In the genomic region with DNA sequence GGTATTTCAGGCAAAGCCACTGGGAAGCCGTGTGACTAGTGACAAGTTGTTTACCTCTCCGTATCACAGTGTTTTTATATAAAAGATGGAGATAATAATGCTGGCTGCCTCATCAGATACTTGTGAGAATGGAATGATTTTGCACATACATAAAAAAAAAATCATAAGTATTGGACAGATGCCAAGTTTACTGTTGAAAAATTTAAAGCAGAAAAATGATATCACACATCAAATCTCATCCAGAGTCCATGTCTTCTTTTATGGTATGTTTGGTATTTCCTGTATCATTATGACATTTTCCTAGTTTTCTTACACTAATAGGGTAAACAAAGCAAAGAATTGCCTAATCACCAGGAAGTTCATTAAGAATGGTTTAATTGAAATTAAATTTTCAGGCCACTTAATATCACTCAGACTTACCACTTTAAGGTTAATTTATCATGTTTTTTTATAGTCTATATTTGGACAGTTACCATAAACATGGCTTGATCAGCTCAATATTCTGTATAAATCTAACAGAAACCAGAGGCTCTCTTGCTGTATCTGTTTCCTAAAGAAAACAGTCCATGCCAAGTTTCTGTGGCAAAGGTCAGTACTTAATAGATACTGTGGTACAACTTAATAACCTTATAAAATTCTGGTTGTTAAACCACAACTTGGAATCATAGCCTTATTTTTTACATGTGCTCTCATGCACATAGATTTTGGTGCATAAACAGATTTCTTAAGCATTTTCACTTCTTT, we compare ENCODE assay signal across 17 cellular contexts.
DNase-seq lines count a peak whose midpoint lies in the region; ATAC-seq, FAIRE-seq and TF ChIP-seq lines count a peak whose summit lies in the region.
"Had no signal": no experiment of that assay in that cellular context is flagged by ENCODE, and none has a peak within 500 bp of the region (broad histone marks: within the 10 kb centered on the region; RNA-seq: fewer than 3 reads in every experiment).

No MANE protein-coding gene starts in this region.

- H2BK120ac ChIP-seq in H1 (replicated peaks; ENCODE audit: low read depth, low read length) = no peak overlapping the region
- H2BK120ac ChIP-seq in mesendoderm (ENCODE audit: low read depth, low read length) = no peak overlapping the region

- ATAC-seq in PC-3 (peak; percentile 53), HG02973 (IDR thresholded peaks at IDR 0.05; ENCODE audit: unreplicated experiment) (no peak)

- H2BK5ac ChIP-seq in H1 (ENCODE audit: low read depth, low read length) = no peak overlapping the region
- H2BK5ac ChIP-seq in mesendoderm (ENCODE audit: low read length) = no peak overlapping the region

- no peak overlapping the region for H4K91ac ChIP-seq in H1 (replicated peaks; ENCODE audit: insufficient read length, low read length)

- TF ChIP-seq POLR2A in H1 (IDR thresholded peaks at IDR 0.05; ENCODE audit: control extremely low read depth in 1 of 2, low read depth in 2 of 2, low read length in 2 of 2) = no peak

- no peak overlapping the region for H3K18ac ChIP-seq in H1 (ENCODE audit: extremely low read depth, low read length)
- no peak overlapping the region for H3K18ac ChIP-seq in mesendoderm (ENCODE audit: low read length)

- no peaks in the 10 kb centered on the region for H3K79me2 ChIP-seq in PC-3 (ENCODE audit: low read length)
- H3K79me2 ChIP-seq in H1 (ENCODE audit: control insufficient read depth in 1 of 2, insufficient read depth in 2 of 2, low read length in 2 of 2) = no peaks in the 10 kb centered on the region
- no peaks in the 10 kb centered on the region for H3K79me2 ChIP-seq in mesendoderm (ENCODE audit: control insufficient read depth, insufficient read depth, low read length)

- no peaks in the 10 kb centered on the region for H3K23me2 ChIP-seq in H1 (ENCODE audit: low read depth, low read length)

- no peak overlapping the region for H4K8ac ChIP-seq in H1 (ENCODE audit: extremely low read depth, insufficient read depth, low read length)
- no peak overlapping the region for H4K8ac ChIP-seq in mesendoderm (ENCODE audit: low read depth, low read length)

- no peak overlapping the region for H3K14ac ChIP-seq in H1 (ENCODE audit: insufficient read length)

- no peak for FAIRE-seq in H1 (lab: Jason Lieb, UNC)

- H2AK5ac ChIP-seq in H1 (ENCODE audit: low read depth, low read length) (no peak overlapping the region), mesendoderm (ENCODE audit: low read length) (no peak overlapping the region)

- no peak for TF ChIP-seq RAD21 in H1 (IDR thresholded peaks at IDR 0.05 in 1 of 2, conservative IDR thresholded peaks at IDR 0.05 in 1 of 2; ENCODE audit: low read depth in 2 of 2, low read length in 2 of 2)

- H2BK20ac ChIP-seq in H1 (ENCODE audit: low read length) = no peak overlapping the region

- H3K56ac ChIP-seq in H1 (replicated peaks; ENCODE audit: insufficient read length, low read depth, low read length) (no peak overlapping the region), mesendoderm (ENCODE audit: low read length) (no peak overlapping the region)

- TF ChIP-seq EP300 in H1 (IDR thresholded peaks at IDR 0.05; ENCODE audit: borderline replicate concordance in 1 of 2, low read depth in 2 of 2, low read length in 2 of 2) = no peak

- TF ChIP-seq CTCF in PC-3 (conservative IDR thresholded peaks at IDR 0.05; ENCODE audit: low read depth, low read length) = no peak
- TF ChIP-seq CTCF in H1 (IDR thresholded peaks at IDR 0.05; ENCODE audit: control extremely low read depth in 1 of 3, insufficient read depth in 1 of 3, low read depth in 1 of 3, low read length in 3 of 3) = no peak

- peak; percentile 65 for DNase-seq in EL
- peak; percentile 83 for DNase-seq in PC-3
- DNase-seq in H1 (ENCODE audit: low read depth in 1 of 2, low spot score in 2 of 2) = no peak
- no peak for DNase-seq in mesendoderm
- no peak for DNase-seq in stimulated activated CD8-positive, alpha-beta memory T cell treated with anti-CD3 and anti-CD28 coated beads, Interleukin-4, amount 100 ng/mL, for 48 hours
- DNase-seq in T-helper 2 cell = no peak
- no peak for DNase-seq in stimulated activated CD4-positive, alpha-beta T cell treated with anti-CD3 and anti-CD28 coated beads, Interleukin-4, amount 100 ng/mL, for 1 hour
- DNase-seq: activated naive CD4-positive, alpha-beta T cell treated with anti-CD3 and anti-CD28 coated beads for 36 hours; central memory CD4-positive, alpha-beta T cell; DND-41; NCI-H1436; NCI-H510A treated with DMSO at 0.1 percent for 48 hours; PC-9; T-helper 1 cell; testis had no signal

- H3K9me2 ChIP-seq in PC-3 (replicated peaks; ENCODE audit: low read length) = no peaks in the 10 kb centered on the region

- H3K4me2 ChIP-seq in PC-3 (ENCODE audit: low read length) (peak overlapping the region; percentile 31), H1 (ENCODE audit: insufficient read depth in 1 of 2, low read depth in 2 of 2, low read length in 2 of 2) (no peak overlapping the region), mesendoderm (ENCODE audit: low read length) (no peak overlapping the region)
- H3K4me2 ChIP-seq: BLaER1, PC-9 had no signal

- H4K20me1 ChIP-seq in PC-3 (ENCODE audit: low read length) (no peaks in the 10 kb centered on the region), H1 (replicated peaks in 1 of 2; ENCODE audit: control insufficient read depth in 1 of 2, insufficient read depth in 2 of 2, low read length in 2 of 2) (no peaks in the 10 kb centered on the region)
- H4K20me1 ChIP-seq: BLaER1 had no signal

- CTCF ChIA-PET in PC-3 (lab: Charles Lee) (no interaction called here), H1 (lab: Charles Lee; ENCODE audit: partially characterized antibody) (no interaction called here)

- POLR2A ChIA-PET in PC-3 (lab: Charles Lee; ENCODE audit: unreplicated experiment) (no interaction called here), H1 (lab: Charles Lee; ENCODE audit: partially characterized antibody) (no interaction called here)

- H3K4me1 ChIP-seq in PC-3 (ENCODE audit: insufficient read depth, low read length) = peaks cover 29% of the 10 kb centered on the region
- H3K4me1 ChIP-seq in H1 (replicated peaks in 1 of 4; ENCODE audit: control insufficient read depth in 3 of 4, insufficient read depth in 4 of 4, low read length in 3 of 4) = no peaks in the 10 kb centered on the region
- H3K4me1 ChIP-seq in mesendoderm (ENCODE audit: control insufficient read depth, low read depth, low read length) = no peaks in the 10 kb centered on the region
- H3K4me1 ChIP-seq: BLaER1, testis had no signal

- no peaks in the 10 kb centered on the region for H3F3A ChIP-seq in PC-3 (ENCODE audit: low read length, unreplicated experiment)

- H3K36me3 ChIP-seq in PC-3 (ENCODE audit: low read depth, low read length) = no peaks in the 10 kb centered on the region
- H3K36me3 ChIP-seq in H1 (ENCODE audit: control insufficient read depth in 2 of 4, insufficient read depth in 4 of 4, low read length in 3 of 4) = no peaks in the 10 kb centered on the region
- no peaks in the 10 kb centered on the region for H3K36me3 ChIP-seq in mesendoderm (ENCODE audit: control insufficient read depth, insufficient read depth, low read length)
- H3K36me3 ChIP-seq: BLaER1 had no signal

- 90% methylated on average over 2 of the region's 2 CpGs; no CpG with 5 or more reads in 1 of the 2 experiments for WGBS in H1 (ENCODE audit: extremely low coverage in 1 of 2, insufficient coverage in 1 of 2, insufficient read length in 1 of 2, insufficient replicate concordance in 2 of 2, low coverage in 1 of 2, low lambda C conversion rate in 2 of 2, missing lambda C conversion rate in 1 of 2), 2 experiments
- no CpG with 5 or more reads among the region's 2 CpGs for WGBS in mesendoderm (ENCODE audit: extremely low coverage, insufficient coverage, low lambda C conversion rate)

- no peaks in the 10 kb centered on the region for H3K9me3 ChIP-seq in PC-3 (ENCODE audit: low read length)
- no peaks in the 10 kb centered on the region for H3K9me3 ChIP-seq in H1 (ENCODE audit: insufficient read depth in 2 of 2, low read depth in 1 of 2, low read length in 1 of 2)
- H3K9me3 ChIP-seq: BLaER1, testis had no signal

- H4K5ac ChIP-seq in H1 (ENCODE audit: insufficient read length, low read depth, low read length) = peak overlapping the region; percentile 49
- H4K5ac ChIP-seq in mesendoderm (ENCODE audit: low read length) = no peak overlapping the region

- H3K4me3 ChIP-seq in PC-3 (ENCODE audit: low read length) (no peak overlapping the region), H1 (ENCODE audit: extremely low read depth in 1 of 4, insufficient read depth in 2 of 4, low read depth in 3 of 4, low read length in 4 of 4) (no peak overlapping the region), mesendoderm (ENCODE audit: low read length) (no peak overlapping the region)
- H3K4me3 ChIP-seq: BLaER1, PC-9, testis had no signal

- BruUV-seq in PC-3 (replicated peaks; lab: Mats Ljungman, UMichigan) = no TSS peak

- H3K9ac ChIP-seq in PC-3 (ENCODE audit: low read length) (no peak overlapping the region), H1 (replicated peaks in 1 of 4; ENCODE audit: extremely low read depth in 1 of 4, low read depth in 3 of 4, low read length in 3 of 4) (no peak overlapping the region), mesendoderm (ENCODE audit: low read length) (no peak overlapping the region)
- H3K9ac ChIP-seq: BLaER1 had no signal

- H2BK15ac ChIP-seq in H1 (ENCODE audit: low read length) (no peak overlapping the region), mesendoderm (replicated peaks; ENCODE audit: low read depth) (no peak overlapping the region)

- intact Hi-C loops in PC-3 (cut with micrococcal nuclease) = loop anchor here (2.0 to 10.0 kb wide), 3 partner anchors 105 to 935 kb away; a partner anchor contains a TSS

- H3K27me3 ChIP-seq in PC-3 (ENCODE audit: low read length) (0 out of 2 replicates have a peak, but pooled peaks cover 5% of the 10 kb centered on the region), H1 (replicated peaks in 1 of 4; ENCODE audit: control insufficient read depth in 3 of 4, extremely low read depth in 1 of 4, insufficient read depth in 3 of 4, low read length in 3 of 4) (no peaks in the 10 kb centered on the region), mesendoderm (ENCODE audit: insufficient read depth, low read length, poor library complexity) (no peaks in the 10 kb centered on the region)
- H3K27me3 ChIP-seq: BLaER1, testis had no signal

- H2BK12ac ChIP-seq in H1 (ENCODE audit: low read depth, low read length) = no peak overlapping the region

- H3K79me1 ChIP-seq in H1 (ENCODE audit: low read depth, low read length) = no peaks in the 10 kb centered on the region
- H3K79me1 ChIP-seq in mesendoderm (ENCODE audit: low read length) = no peaks in the 10 kb centered on the region

- H3K23ac ChIP-seq in H1 (ENCODE audit: insufficient read length) (no peak overlapping the region), mesendoderm (ENCODE audit: low read length) (no peak overlapping the region)

- H2AFZ ChIP-seq in PC-3 (ENCODE audit: low read length) (no peak overlapping the region), H1 (ENCODE audit: low read length) (no peak overlapping the region)
- H2AFZ ChIP-seq: PC-9 had no signal

- H3K4ac ChIP-seq in H1 (replicated peaks; ENCODE audit: insufficient read length, low read depth, low read length) = no peak overlapping the region
- H3K4ac ChIP-seq in mesendoderm (ENCODE audit: low read depth, low read length) = peak overlapping the region; percentile 16

- H3K27ac ChIP-seq in PC-3 (ENCODE audit: low read length) = peak overlapping the region; percentile 50
- H3K27ac ChIP-seq in H1 (ENCODE audit: low read depth, low read length) = no peak overlapping the region
- no peak overlapping the region for H3K27ac ChIP-seq in mesendoderm (ENCODE audit: low read depth, low read length)
- H3K27ac ChIP-seq: BLaER1, PC-9, testis had no signal

Comparison
In these comparisons a context has a peak if more than half of its experiments do, and no peak if none do; other contexts are left out.
1. DNase-seq: peak in EL (single experiment) and PC-3 (single experiment); none in H1 (0 of 2), mesendoderm (single experiment), stimulated activated CD8-positive, alpha-beta memory T cell treated with anti-CD3 and anti-CD28 coated beads, Interleukin-4, amount 100 ng/mL, for 48 hours (single experiment), T-helper 2 cell (0 of 5) and stimulated activated CD4-positive, alpha-beta T cell treated with anti-CD3 and anti-CD28 coated beads, Interleukin-4, amount 100 ng/mL, for 1 hour (single experiment).